In the genomic region with DNA sequence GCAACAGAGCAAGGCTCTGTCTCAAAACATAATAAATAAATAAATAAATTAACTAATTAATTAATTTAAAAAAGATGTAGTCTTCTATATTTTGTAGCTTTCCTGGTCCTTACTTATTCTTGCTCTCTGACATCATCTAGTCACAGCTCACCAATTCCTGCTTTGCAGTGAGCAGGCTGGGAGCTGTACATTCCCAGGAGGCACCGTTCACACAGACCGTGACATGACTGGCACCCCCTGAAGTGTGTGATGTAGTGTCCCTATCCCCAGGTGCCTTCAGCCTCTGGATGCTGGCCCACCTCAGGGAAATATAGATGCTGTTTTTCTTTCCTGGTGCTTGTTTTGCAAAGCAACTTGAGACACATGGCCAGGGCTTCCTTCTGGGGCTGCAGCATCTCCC, we compare ENCODE assay signal across 17 cellular contexts.
A peak's percentile ranks its signal among the peaks of the same experiment; 100 is the strongest.
DNase-seq lines count a peak whose midpoint lies in the region; ATAC-seq and TF ChIP-seq lines count a peak whose summit lies in the region.
"Had no signal": no experiment of that assay in that cellular context is flagged by ENCODE, and none has a peak within 500 bp of the region (broad histone marks: within the 10 kb centered on the region; RNA-seq: fewer than 3 reads in every experiment).

No MANE protein-coding gene starts in this region.

- H3K27me3 ChIP-seq in Loucy (ENCODE audit: insufficient read depth, low read length, poor library complexity, severe bottlenecking) (no peaks in the 10 kb centered on the region), endodermal cell (ENCODE audit: control insufficient read depth, insufficient read depth, low read length, poor library complexity, severe bottlenecking) (peaks cover 12% of the 10 kb centered on the region), osteoblast (ENCODE audit: insufficient read depth, low read length) (no peaks in the 10 kb centered on the region)

- H3K36me3 Mint-ChIP-seq in endodermal cell (ENCODE audit: low read depth) (no peaks in the 10 kb centered on the region), type B pancreatic cell (no peaks in the 10 kb centered on the region)

- H3K4me3 ChIP-seq in Loucy (ENCODE audit: low read length, poor library complexity, severe bottlenecking) (no peak overlapping the region), endodermal cell (ENCODE audit: low read length) (no peak overlapping the region), osteoblast (ENCODE audit: insufficient read depth, low read length) (no peak overlapping the region)

- H3K9me3 Mint-ChIP-seq in endodermal cell (no peaks in the 10 kb centered on the region), type B pancreatic cell (no peaks in the 10 kb centered on the region)
- H3K9me3 Mint-ChIP-seq: CD4-positive, alpha-beta T cell had no signal

- peaks cover 3% of the 10 kb centered on the region; the same call in 1 of the 2 replicates for H3F3A ChIP-seq in Loucy (ENCODE audit: low read depth)

- H3K4me2 ChIP-seq in Loucy (ENCODE audit: low read depth, low read length, poor library complexity, severe bottlenecking) (no peak overlapping the region), osteoblast (ENCODE audit: insufficient read depth, low read length) (no peak overlapping the region)

- no peak overlapping the region for H3K27ac Mint-ChIP-seq in endodermal cell
- H3K27ac Mint-ChIP-seq in type B pancreatic cell: peak overlapping the region; percentile 43
- H3K27ac Mint-ChIP-seq: B cell; CD4-positive, alpha-beta T cell had no signal

- H3K79me2 ChIP-seq in Loucy (ENCODE audit: insufficient read depth, low read length) (no peaks in the 10 kb centered on the region), osteoblast (ENCODE audit: insufficient read depth, low read length) (no peaks in the 10 kb centered on the region)

- H3K4me1 Mint-ChIP-seq in endodermal cell (peaks cover 26% of the 10 kb centered on the region), type B pancreatic cell (ENCODE audit: unreplicated experiment) (peaks cover 31% of the 10 kb centered on the region)

- peak; percentile 33 for DNase-seq in endodermal cell
- peak; percentile 71 for DNase-seq in osteoblast (ENCODE audit: insufficient read length, low spot score, missing footprints)
- no peak for DNase-seq in type B pancreatic cell (ENCODE audit: extremely low spot score, unreplicated experiment)
- no peak for DNase-seq in SHP77 (lab: John Stamatoyannopoulos, UW)
- DNase-seq in islet precursor cell: no peak
- DNase-seq: Caco-2, GOT3, NCI-H1092 treated with DMSO at 0.1 percent for 48 hours, NCI-H2081, NCI-H510A, NCI-H774, RPMI8226 had no signal

- H3K4me1 ChIP-seq in Loucy (ENCODE audit: insufficient read depth, low read length, poor library complexity, severe bottlenecking) (peaks cover 62% of the 10 kb centered on the region), endodermal cell (ENCODE audit: control insufficient read depth, insufficient read depth, low read length) (peaks cover 21% of the 10 kb centered on the region), osteoblast (ENCODE audit: insufficient read depth, low read length) (peaks cover 14% of the 10 kb centered on the region)

- H3K4me3 Mint-ChIP-seq in endodermal cell (no peak overlapping the region), type B pancreatic cell (no peak overlapping the region)
- H3K4me3 Mint-ChIP-seq: B cell; CD4-positive, alpha-beta T cell had no signal

- WGBS in endodermal cell (ENCODE audit: insufficient coverage in 1 of 2, insufficient read length in 1 of 2), 2 experiments: 92 to 100% methylated on average over 2 of the region's 2 CpGs

- ATAC-seq in HG03039 (IDR thresholded peaks at IDR 0.05; ENCODE audit: unreplicated experiment): no peak
- ATAC-seq: HCT116 had no signal

- H3K27me3 Mint-ChIP-seq in endodermal cell (ENCODE audit: insufficient read depth) (peaks cover 33% of the 10 kb centered on the region), type B pancreatic cell (peaks cover 3% of the 10 kb centered on the region)
- H3K27me3 Mint-ChIP-seq: CD4-positive, alpha-beta T cell had no signal

- TF ChIP-seq CTCF in Loucy (conservative IDR thresholded peaks at IDR 0.05; ENCODE audit: low read length) (no peak), endodermal cell (conservative IDR thresholded peaks at IDR 0.05) (no peak), osteoblast (IDR thresholded peaks at IDR 0.05; ENCODE audit: extremely low read depth, low read depth, low read length) (no peak), type B pancreatic cell (conservative IDR thresholded peaks at IDR 0.05) (no peak)

- no peaks in the 10 kb centered on the region for H3K9me3 ChIP-seq in Loucy (ENCODE audit: insufficient read depth, low read depth, low read length)
- H3K9me3 ChIP-seq in endodermal cell (ENCODE audit: control insufficient read depth, low read length): no peaks in the 10 kb centered on the region
- H3K9me3 ChIP-seq in osteoblast (ENCODE audit: low read depth, low read length): no peaks in the 10 kb centered on the region
- H3K9me3 ChIP-seq: Caco-2 had no signal

- H3K36me3 ChIP-seq in Loucy (ENCODE audit: insufficient read depth, low read length): no peaks in the 10 kb centered on the region
- H3K36me3 ChIP-seq in endodermal cell (ENCODE audit: control insufficient read depth, insufficient read depth, low read length): no peaks in the 10 kb centered on the region
- no peaks in the 10 kb centered on the region for H3K36me3 ChIP-seq in osteoblast (ENCODE audit: insufficient read depth, low read length)

- H3K9ac ChIP-seq in Loucy (ENCODE audit: low read depth, low read length, poor library complexity, severe bottlenecking) (peak overlapping the region; percentile 76), endodermal cell (ENCODE audit: extremely low read depth, low read length, poor library complexity, severe bottlenecking) (no peak overlapping the region)

- no peaks in the 10 kb centered on the region for H4K20me1 ChIP-seq in Loucy (ENCODE audit: insufficient read depth, low read length, poor library complexity, severe bottlenecking)
- no peaks in the 10 kb centered on the region for H4K20me1 ChIP-seq in osteoblast (ENCODE audit: insufficient read depth, low read length)

- H3K9me2 ChIP-seq in Loucy (replicated peaks; ENCODE audit: low read depth, low read length): no peaks in the 10 kb centered on the region

- no peak overlapping the region for H2AFZ ChIP-seq in Loucy (ENCODE audit: low read length)
- H2AFZ ChIP-seq in osteoblast (ENCODE audit: low read length): no peak overlapping the region

- no peak overlapping the region for H3K27ac ChIP-seq in endodermal cell (ENCODE audit: low read depth, low read length)
- no peak overlapping the region for H3K27ac ChIP-seq in osteoblast (ENCODE audit: low read depth, low read length)

Comparison
In these comparisons a context has a peak if more than half of its experiments do, and no peak if none do; other contexts are left out.
1. DNase-seq: peak in endodermal cell (single experiment) and osteoblast (single experiment); none in type B pancreatic cell (single experiment), SHP77 (0 of 2) and islet precursor cell (single experiment).